ENCODE assay signal across 1 cellular context in the genomic region with DNA sequence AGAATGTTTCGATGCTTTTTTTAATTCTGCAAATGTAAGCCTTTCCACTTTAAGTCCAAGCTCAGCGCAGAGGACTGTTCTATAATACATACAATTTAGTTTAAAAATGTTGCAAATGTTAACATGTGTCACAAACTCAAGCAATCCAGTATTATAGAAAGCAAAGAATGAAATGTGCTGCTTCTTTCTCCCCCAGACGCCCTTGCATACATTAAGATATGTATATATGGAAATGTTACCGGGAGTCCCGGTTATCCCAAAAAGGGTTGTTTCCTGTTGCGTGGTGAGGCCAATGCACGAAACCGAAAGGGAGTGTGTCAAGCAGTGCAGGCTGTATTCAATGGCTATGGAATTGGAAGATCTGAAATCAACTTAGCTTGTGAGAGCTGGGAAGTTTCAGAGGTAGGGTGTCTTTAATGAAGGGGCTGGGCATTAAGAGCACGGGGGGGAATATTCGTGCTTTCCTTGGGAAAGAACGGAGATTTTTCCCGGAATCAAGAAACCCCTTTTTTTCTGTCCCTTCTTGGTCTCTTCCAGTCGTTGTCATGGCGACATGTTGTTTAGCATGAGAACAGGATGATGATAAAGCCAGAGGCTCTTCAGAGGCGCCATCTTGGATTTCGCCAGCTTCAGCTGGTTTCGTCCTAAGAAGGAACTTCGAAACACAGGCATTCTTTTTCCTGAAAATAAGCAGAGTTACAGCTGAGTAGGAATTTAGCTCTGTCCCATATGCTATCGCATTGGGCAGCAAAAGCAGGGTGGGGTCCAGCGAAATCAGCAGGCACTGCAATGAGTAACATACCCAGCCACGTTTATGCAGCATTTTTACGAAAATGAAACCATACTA.
TF ChIP-seq lines count a peak whose summit lies in the region.

No MANE protein-coding gene starts in this region.

TF ChIP-seq in GM12878, 131 proteins besides CTCF, POLR2A, EP300 and RAD21 (continued from another document and continues in another):
- TF ChIP-seq ATF7 (IDR thresholded peaks at IDR 0.05; ENCODE audit: low read depth) (peak; percentile 100), CREB1 (IDR thresholded peaks at IDR 0.05; ENCODE audit: low read depth) (no peak), ZNF274 (IDR thresholded peaks at IDR 0.05; ENCODE audit: insufficient read depth, insufficient read length) (no peak), HDAC2 (IDR thresholded peaks at IDR 0.05) (no peak), CBX3 (IDR thresholded peaks at IDR 0.05; ENCODE audit: borderline replicate concordance, low read depth) (no peak), RB1 (IDR thresholded peaks at IDR 0.05; ENCODE audit: borderline replicate concordance) (no peak), SP1 (IDR thresholded peaks at IDR 0.05; ENCODE audit: low read depth, low read length) (peak; percentile 55), CHD2 (IDR thresholded peaks at IDR 0.05; ENCODE audit: borderline replicate concordance, low read depth, low read length) (peak; percentile 47; the same call in 1 of the 2 replicates), PML (IDR thresholded peaks at IDR 0.05; ENCODE audit: low read length) (0 out of 2 replicates have a peak, but pooled peaks have one; percentile 47), NFIC (IDR thresholded peaks at IDR 0.05; ENCODE audit: low read depth, low read length) (peak; percentile 52; the same call in 1 of the 2 replicates), EED (IDR thresholded peaks at IDR 0.05; ENCODE audit: low read depth) (no peak), IKZF1 (conservative IDR thresholded peaks at IDR 0.05) (peak; percentile 50), ZNF207 (IDR thresholded peaks at IDR 0.05; ENCODE audit: borderline replicate concordance) (peak; percentile 77), BACH1 (IDR thresholded peaks at IDR 0.05; ENCODE audit: borderline replicate concordance) (no peak), CBX5 (IDR thresholded peaks at IDR 0.05; ENCODE audit: low read depth) (no peak), ZNF622 (IDR thresholded peaks at IDR 0.05) (no peak), RFX5 (IDR thresholded peaks at IDR 0.05; ENCODE audit: low read depth, low read length) (no peak), SMAD5 (IDR thresholded peaks at IDR 0.05; ENCODE audit: low read depth) (no peak), ASH2L (IDR thresholded peaks at IDR 0.05; ENCODE audit: borderline replicate concordance, low read depth) (no peak; the same call in 1 of the 2 replicates), FOXK2 (IDR thresholded peaks at IDR 0.05) (peak; percentile 97), CHD4 (IDR thresholded peaks at IDR 0.05) (no peak), FOS (IDR thresholded peaks at IDR 0.05; ENCODE audit: borderline replicate concordance, extremely low read depth, insufficient read length) (no peak), KDM1A (IDR thresholded peaks at IDR 0.05; ENCODE audit: borderline replicate concordance) (no peak), SRF (IDR thresholded peaks at IDR 0.05; ENCODE audit: low read depth in 2 of 2, low read length in 2 of 2) (peak; percentile 95 to 100), JUNB (IDR thresholded peaks at IDR 0.05) (no peak), MTA2 (IDR thresholded peaks at IDR 0.05; ENCODE audit: low read depth) (0 out of 2 replicates have a peak, but pooled peaks have one; percentile 43), SUZ12 (IDR thresholded peaks at IDR 0.05; ENCODE audit: unreplicated experiment) (no peak), CHD1 (IDR thresholded peaks at IDR 0.05; ENCODE audit: low read depth, low read length) (peak; percentile 96), MEF2B (IDR thresholded peaks at IDR 0.05; ENCODE audit: partially characterized antibody, poor library complexity, severe bottlenecking) (peak; percentile 63), RCOR1 (conservative IDR thresholded peaks at IDR 0.05; ENCODE audit: low read depth, low read length) (no peak), SMARCA5 (IDR thresholded peaks at IDR 0.05) (no peak)
- TF ChIP-seq, protein P1, sequence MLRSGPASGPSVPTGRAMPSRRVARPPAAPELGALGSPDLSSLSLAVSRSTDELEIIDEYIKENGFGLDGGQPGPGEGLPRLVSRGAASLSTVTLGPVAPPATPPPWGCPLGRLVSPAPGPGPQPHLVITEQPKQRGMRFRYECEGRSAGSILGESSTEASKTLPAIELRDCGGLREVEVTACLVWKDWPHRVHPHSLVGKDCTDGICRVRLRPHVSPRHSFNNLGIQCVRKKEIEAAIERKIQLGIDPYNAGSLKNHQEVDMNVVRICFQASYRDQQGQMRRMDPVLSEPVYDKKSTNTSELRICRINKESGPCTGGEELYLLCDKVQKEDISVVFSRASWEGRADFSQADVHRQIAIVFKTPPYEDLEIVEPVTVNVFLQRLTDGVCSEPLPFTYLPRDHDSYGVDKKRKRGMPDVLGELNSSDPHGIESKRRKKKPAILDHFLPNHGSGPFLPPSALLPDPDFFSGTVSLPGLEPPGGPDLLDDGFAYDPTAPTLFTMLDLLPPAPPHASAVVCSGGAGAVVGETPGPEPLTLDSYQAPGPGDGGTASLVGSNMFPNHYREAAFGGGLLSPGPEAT (IDR thresholded peaks at IDR 0.05; ENCODE audit: low read depth) = peak; percentile 94
- TF ChIP-seq, protein P2, sequence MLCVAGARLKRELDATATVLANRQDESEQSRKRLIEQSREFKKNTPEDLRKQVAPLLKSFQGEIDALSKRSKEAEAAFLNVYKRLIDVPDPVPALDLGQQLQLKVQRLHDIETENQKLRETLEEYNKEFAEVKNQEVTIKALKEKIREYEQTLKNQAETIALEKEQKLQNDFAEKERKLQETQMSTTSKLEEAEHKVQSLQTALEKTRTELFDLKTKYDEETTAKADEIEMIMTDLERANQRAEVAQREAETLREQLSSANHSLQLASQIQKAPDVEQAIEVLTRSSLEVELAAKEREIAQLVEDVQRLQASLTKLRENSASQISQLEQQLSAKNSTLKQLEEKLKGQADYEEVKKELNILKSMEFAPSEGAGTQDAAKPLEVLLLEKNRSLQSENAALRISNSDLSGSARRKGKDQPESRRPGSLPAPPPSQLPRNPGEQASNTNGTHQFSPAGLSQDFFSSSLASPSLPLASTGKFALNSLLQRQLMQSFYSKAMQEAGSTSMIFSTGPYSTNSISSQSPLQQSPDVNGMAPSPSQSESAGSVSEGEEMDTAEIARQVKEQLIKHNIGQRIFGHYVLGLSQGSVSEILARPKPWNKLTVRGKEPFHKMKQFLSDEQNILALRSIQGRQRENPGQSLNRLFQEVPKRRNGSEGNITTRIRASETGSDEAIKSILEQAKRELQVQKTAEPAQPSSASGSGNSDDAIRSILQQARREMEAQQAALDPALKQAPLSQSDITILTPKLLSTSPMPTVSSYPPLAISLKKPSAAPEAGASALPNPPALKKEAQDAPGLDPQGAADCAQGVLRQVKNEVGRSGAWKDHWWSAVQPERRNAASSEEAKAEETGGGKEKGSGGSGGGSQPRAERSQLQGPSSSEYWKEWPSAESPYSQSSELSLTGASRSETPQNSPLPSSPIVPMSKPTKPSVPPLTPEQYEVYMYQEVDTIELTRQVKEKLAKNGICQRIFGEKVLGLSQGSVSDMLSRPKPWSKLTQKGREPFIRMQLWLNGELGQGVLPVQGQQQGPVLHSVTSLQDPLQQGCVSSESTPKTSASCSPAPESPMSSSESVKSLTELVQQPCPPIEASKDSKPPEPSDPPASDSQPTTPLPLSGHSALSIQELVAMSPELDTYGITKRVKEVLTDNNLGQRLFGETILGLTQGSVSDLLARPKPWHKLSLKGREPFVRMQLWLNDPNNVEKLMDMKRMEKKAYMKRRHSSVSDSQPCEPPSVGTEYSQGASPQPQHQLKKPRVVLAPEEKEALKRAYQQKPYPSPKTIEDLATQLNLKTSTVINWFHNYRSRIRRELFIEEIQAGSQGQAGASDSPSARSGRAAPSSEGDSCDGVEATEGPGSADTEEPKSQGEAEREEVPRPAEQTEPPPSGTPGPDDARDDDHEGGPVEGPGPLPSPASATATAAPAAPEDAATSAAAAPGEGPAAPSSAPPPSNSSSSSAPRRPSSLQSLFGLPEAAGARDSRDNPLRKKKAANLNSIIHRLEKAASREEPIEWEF (IDR thresholded peaks at IDR 0.05; ENCODE audit: insufficient replicate concordance, low read depth, low read length) = no peak
- TF ChIP-seq, protein P3, sequence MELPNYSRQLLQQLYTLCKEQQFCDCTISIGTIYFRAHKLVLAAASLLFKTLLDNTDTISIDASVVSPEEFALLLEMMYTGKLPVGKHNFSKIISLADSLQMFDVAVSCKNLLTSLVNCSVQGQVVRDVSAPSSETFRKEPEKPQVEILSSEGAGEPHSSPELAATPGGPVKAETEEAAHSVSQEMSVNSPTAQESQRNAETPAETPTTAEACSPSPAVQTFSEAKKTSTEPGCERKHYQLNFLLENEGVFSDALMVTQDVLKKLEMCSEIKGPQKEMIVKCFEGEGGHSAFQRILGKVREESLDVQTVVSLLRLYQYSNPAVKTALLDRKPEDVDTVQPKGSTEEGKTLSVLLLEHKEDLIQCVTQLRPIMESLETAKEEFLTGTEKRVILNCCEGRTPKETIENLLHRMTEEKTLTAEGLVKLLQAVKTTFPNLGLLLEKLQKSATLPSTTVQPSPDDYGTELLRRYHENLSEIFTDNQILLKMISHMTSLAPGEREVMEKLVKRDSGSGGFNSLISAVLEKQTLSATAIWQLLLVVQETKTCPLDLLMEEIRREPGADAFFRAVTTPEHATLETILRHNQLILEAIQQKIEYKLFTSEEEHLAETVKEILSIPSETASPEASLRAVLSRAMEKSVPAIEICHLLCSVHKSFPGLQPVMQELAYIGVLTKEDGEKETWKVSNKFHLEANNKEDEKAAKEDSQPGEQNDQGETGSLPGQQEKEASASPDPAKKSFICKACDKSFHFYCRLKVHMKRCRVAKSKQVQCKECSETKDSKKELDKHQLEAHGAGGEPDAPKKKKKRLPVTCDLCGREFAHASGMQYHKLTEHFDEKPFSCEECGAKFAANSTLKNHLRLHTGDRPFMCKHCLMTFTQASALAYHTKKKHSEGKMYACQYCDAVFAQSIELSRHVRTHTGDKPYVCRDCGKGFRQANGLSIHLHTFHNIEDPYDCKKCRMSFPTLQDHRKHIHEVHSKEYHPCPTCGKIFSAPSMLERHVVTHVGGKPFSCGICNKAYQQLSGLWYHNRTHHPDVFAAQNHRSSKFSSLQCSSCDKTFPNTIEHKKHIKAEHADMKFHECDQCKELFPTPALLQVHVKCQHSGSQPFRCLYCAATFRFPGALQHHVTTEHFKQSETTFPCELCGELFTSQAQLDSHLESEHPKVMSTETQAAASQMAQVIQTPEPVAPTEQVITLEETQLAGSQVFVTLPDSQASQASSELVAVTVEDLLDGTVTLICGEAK (IDR thresholded peaks at IDR 0.05; ENCODE audit: borderline replicate concordance) = peak; percentile 68; the same call in 1 of the 2 replicates
- TF ChIP-seq, protein P4, sequence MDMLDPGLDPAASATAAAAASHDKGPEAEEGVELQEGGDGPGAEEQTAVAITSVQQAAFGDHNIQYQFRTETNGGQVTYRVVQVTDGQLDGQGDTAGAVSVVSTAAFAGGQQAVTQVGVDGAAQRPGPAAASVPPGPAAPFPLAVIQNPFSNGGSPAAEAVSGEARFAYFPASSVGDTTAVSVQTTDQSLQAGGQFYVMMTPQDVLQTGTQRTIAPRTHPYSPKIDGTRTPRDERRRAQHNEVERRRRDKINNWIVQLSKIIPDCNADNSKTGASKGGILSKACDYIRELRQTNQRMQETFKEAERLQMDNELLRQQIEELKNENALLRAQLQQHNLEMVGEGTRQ (IDR thresholded peaks at IDR 0.05; ENCODE audit: borderline replicate concordance, low read depth, low read length) = no peak
- TF ChIP-seq, protein P5, sequence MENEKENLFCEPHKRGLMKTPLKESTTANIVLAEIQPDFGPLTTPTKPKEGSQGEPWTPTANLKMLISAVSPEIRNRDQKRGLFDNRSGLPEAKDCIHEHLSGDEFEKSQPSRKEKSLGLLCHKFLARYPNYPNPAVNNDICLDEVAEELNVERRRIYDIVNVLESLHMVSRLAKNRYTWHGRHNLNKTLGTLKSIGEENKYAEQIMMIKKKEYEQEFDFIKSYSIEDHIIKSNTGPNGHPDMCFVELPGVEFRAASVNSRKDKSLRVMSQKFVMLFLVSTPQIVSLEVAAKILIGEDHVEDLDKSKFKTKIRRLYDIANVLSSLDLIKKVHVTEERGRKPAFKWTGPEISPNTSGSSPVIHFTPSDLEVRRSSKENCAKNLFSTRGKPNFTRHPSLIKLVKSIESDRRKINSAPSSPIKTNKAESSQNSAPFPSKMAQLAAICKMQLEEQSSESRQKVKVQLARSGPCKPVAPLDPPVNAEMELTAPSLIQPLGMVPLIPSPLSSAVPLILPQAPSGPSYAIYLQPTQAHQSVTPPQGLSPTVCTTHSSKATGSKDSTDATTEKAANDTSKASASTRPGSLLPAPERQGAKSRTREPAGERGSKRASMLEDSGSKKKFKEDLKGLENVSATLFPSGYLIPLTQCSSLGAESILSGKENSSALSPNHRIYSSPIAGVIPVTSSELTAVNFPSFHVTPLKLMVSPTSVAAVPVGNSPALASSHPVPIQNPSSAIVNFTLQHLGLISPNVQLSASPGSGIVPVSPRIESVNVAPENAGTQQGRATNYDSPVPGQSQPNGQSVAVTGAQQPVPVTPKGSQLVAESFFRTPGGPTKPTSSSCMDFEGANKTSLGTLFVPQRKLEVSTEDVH (IDR thresholded peaks at IDR 0.05; ENCODE audit: low read depth, partially characterized antibody) = no peak
- TF ChIP-seq, protein P6, sequence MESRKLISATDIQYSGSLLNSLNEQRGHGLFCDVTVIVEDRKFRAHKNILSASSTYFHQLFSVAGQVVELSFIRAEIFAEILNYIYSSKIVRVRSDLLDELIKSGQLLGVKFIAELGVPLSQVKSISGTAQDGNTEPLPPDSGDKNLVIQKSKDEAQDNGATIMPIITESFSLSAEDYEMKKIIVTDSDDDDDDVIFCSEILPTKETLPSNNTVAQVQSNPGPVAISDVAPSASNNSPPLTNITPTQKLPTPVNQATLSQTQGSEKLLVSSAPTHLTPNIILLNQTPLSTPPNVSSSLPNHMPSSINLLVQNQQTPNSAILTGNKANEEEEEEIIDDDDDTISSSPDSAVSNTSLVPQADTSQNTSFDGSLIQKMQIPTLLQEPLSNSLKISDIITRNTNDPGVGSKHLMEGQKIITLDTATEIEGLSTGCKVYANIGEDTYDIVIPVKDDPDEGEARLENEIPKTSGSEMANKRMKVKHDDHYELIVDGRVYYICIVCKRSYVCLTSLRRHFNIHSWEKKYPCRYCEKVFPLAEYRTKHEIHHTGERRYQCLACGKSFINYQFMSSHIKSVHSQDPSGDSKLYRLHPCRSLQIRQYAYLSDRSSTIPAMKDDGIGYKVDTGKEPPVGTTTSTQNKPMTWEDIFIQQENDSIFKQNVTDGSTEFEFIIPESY (IDR thresholded peaks at IDR 0.05) = peak; percentile 67; the same call in 1 of the 2 replicates
- TF ChIP-seq, protein P7, sequence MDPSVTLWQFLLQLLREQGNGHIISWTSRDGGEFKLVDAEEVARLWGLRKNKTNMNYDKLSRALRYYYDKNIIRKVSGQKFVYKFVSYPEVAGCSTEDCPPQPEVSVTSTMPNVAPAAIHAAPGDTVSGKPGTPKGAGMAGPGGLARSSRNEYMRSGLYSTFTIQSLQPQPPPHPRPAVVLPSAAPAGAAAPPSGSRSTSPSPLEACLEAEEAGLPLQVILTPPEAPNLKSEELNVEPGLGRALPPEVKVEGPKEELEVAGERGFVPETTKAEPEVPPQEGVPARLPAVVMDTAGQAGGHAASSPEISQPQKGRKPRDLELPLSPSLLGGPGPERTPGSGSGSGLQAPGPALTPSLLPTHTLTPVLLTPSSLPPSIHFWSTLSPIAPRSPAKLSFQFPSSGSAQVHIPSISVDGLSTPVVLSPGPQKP (IDR thresholded peaks at IDR 0.05; ENCODE audit: low read depth, low read length) = peak; percentile 82; the same call in 1 of the 2 replicates
